ENCODE assay signal across 17 cellular contexts in the genomic region with DNA sequence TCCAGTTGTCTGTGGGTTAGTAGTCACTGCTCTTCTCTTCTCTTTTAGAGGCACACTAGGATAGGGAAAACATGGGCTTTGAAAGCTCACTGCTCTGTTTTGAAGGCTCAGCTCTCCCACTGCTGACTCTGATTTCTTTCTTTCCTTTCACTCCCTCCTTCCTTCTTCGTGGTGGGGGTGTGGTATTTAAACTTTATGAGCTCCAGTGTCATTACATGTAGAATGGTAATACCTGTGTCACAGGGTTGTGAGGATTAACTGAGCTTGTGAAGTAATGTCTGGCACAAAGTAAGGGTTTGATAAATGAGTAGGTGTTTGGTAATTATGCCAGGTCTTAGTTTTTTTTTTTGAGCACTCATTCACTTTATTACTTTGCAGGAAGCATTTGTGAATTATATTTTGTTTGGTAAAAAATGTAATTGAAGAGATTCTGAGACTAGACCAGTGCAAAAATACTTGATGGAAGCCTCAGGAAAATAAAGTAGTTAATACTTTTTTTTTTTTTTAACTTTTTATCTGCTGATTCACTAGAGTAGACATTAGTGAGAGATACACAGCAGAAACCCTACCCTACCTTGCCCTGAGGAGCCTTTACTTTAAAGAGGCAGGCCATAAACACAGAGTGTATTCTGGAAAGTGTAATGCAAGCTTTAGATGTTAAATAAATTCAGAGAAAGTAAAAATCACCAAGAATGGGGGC. TPM values are rescaled to one million over a fixed set of nuclear protein-coding genes. Genes with fewer than 3 reads are reported as not detected.
DNase-seq lines count a peak whose midpoint lies in the region; ATAC-seq and TF ChIP-seq lines count a peak whose summit lies in the region.
"Had no signal": no experiment of that assay in that cellular context is flagged by ENCODE, and none has a peak within 500 bp of the region (broad histone marks: within the 10 kb centered on the region; RNA-seq: fewer than 3 reads in every experiment).

No MANE protein-coding gene starts in this region.

- intact Hi-C loops in CD8-positive, alpha-beta T cell (cut with DNase I, micrococcal nuclease), result loop anchor here (2.0 to 5.0 kb wide), 5 partner anchors 118 to 463 kb away; a partner anchor contains a TSS
- intact Hi-C loops in body of pancreas (cut with DNase I), result no loop called here
- intact Hi-C loops in naive thymus-derived CD4-positive, alpha-beta T cell (cut with micrococcal nuclease), result loop anchor here in 1 of 2 donors (1.0 to 5.0 kb wide), 4 partner anchors 18 to 273 kb away; a partner anchor contains a TSS

- H3K4me1 Mint-ChIP-seq in CD8-positive, alpha-beta T cell (ENCODE audit: low read depth), result peaks cover 65% of the 10 kb centered on the region
- peaks cover 23 to 73% (median 65%) of the 10 kb centered on the region in 7 donors for H3K4me1 Mint-ChIP-seq in naive thymus-derived CD4-positive, alpha-beta T cell

- H3K9me3 Mint-ChIP-seq in CD8-positive, alpha-beta T cell, result no peaks in the 10 kb centered on the region
- no peaks in the 10 kb centered on the region for H3K9me3 Mint-ChIP-seq in naive thymus-derived CD4-positive, alpha-beta T cell
- H3K9me3 Mint-ChIP-seq: stimulated activated naive CD8-positive, alpha-beta T cell treated with anti-CD3 and anti-CD28 coated beads, Interleukin-15, Interleukin-2, amounts not matched to agents 100 ng/mL and 50 ng/mL, for 24 hours had no signal

- peak overlapping the region; percentile 38 for H3K27ac Mint-ChIP-seq in CD8-positive, alpha-beta T cell
- peak overlapping the region in 7 of 9 donors; percentile 9 to 74 (median 59) for H3K27ac Mint-ChIP-seq in naive thymus-derived CD4-positive, alpha-beta T cell
- H3K27ac Mint-ChIP-seq: stimulated activated naive CD8-positive, alpha-beta T cell treated with anti-CD3 and anti-CD28 coated beads, Interleukin-15, Interleukin-2, amounts not matched to agents 100 ng/mL and 50 ng/mL, for 24 hours had no signal

- no peak for ATAC-seq in CD8-positive, alpha-beta T cell
- ATAC-seq in body of pancreas (peak; percentile 73), GM18909 (IDR thresholded peaks at IDR 0.05; ENCODE audit: poor library complexity, unreplicated experiment) (no peak)
- no peak for ATAC-seq in naive thymus-derived CD4-positive, alpha-beta T cell
- ATAC-seq: HCT116, SK-N-SH treated with all-trans-retinoic acid at 6 μM for 48 hours had no signal

- no peak overlapping the region for H3K4me3 Mint-ChIP-seq in CD8-positive, alpha-beta T cell
- peak overlapping the region in 5 of 10 donors; percentile 7 to 27 (median 20) for H3K4me3 Mint-ChIP-seq in naive thymus-derived CD4-positive, alpha-beta T cell
- H3K4me3 Mint-ChIP-seq: CD14-positive monocyte; stimulated activated naive CD8-positive, alpha-beta T cell treated with anti-CD3 and anti-CD28 coated beads, Interleukin-15, Interleukin-2, amounts not matched to agents 100 ng/mL and 50 ng/mL, for 24 hours had no signal

- WGBS in body of pancreas, 2 donors, result 0 to 10% methylated on average over 1 of the region's 1 CpG

- no peaks in the 10 kb centered on the region for H3K27me3 Mint-ChIP-seq in CD8-positive, alpha-beta T cell (ENCODE audit: low read depth)
- no peaks in the 10 kb centered on the region for H3K27me3 Mint-ChIP-seq in naive thymus-derived CD4-positive, alpha-beta T cell
- H3K27me3 Mint-ChIP-seq: stimulated activated naive CD8-positive, alpha-beta T cell treated with anti-CD3 and anti-CD28 coated beads, Interleukin-15, Interleukin-2, amounts not matched to agents 100 ng/mL and 50 ng/mL, for 24 hours had no signal

- H3K36me3 ChIP-seq in CD8-positive, alpha-beta T cell (ENCODE audit: insufficient read depth, low read length), result no peaks in the 10 kb centered on the region
- no peaks in the 10 kb centered on the region for H3K36me3 ChIP-seq in body of pancreas (replicated peaks in 1 of 2; ENCODE audit: insufficient read depth in 1 of 2, low read depth in 2 of 2)
- H3K36me3 ChIP-seq in naive thymus-derived CD4-positive, alpha-beta T cell (ENCODE audit: control insufficient read depth in 2 of 3, insufficient read depth in 3 of 3, low read length in 3 of 3), result no peaks in the 10 kb centered on the region
- H3K36me3 ChIP-seq: WERI-Rb-1 had no signal

- in situ Hi-C loops in G401 (cut with HindIII; ENCODE audit: low sequenced_read_pairs), result no loop called here

- POLR2A ChIA-PET in CD8-positive, alpha-beta T cell (lab: Charles Lee), result no interaction called here
- POLR2A ChIA-PET in naive thymus-derived CD4-positive, alpha-beta T cell (lab: Charles Lee), result interaction anchor here (0.8 to 0.9 kb wide), 2 partner anchors 14 to 272 kb away, joined by 3 read pairs; a partner anchor contains a TSS

- no peak for TF ChIP-seq CTCF in CD8-positive, alpha-beta T cell (IDR thresholded peaks at IDR 0.05)
- no peak for TF ChIP-seq CTCF in body of pancreas (IDR thresholded peaks at IDR 0.05)

- no peak for TF ChIP-seq POLR2A in body of pancreas (IDR thresholded peaks at IDR 0.05)

- no peak for DNase-seq in CD8-positive, alpha-beta T cell
- DNase-seq in G401 (ENCODE audit: low spot score) (peak; percentile 23), body of pancreas (peak in 1 of 4 donors; percentile 17), NCI-H1048 (lab: John Stamatoyannopoulos, UW) (no peak), AG08396 (ENCODE audit: low spot score) (no peak)
- no peak for DNase-seq in naive thymus-derived CD4-positive, alpha-beta T cell
- DNase-seq: activated T-cell treated with anti-CD3 and anti-CD28 coated beads for 4 hours; dorsolateral prefrontal cortex; MM.1S; retina; stimulated activated CD4-positive, alpha-beta T cell treated with anti-CD3 and anti-CD28 coated beads, Interleukin-4, amount 100 ng/mL, for 4 hours; WERI-Rb-1 had no signal

- no peak overlapping the region for H3K4me3 ChIP-seq in CD8-positive, alpha-beta T cell (ENCODE audit: low read depth, low read length)
- no peak overlapping the region for H3K4me3 ChIP-seq in body of pancreas
- H3K4me3 ChIP-seq in naive thymus-derived CD4-positive, alpha-beta T cell (ENCODE audit: low read length), result no peak overlapping the region
- H3K4me3 ChIP-seq: dorsolateral prefrontal cortex had no signal

- H3K27me3 ChIP-seq in CD8-positive, alpha-beta T cell (ENCODE audit: insufficient read depth, low read length), result no peaks in the 10 kb centered on the region
- no peaks in the 10 kb centered on the region for H3K27me3 ChIP-seq in body of pancreas
- no peaks in the 10 kb centered on the region for H3K27me3 ChIP-seq in naive thymus-derived CD4-positive, alpha-beta T cell (ENCODE audit: control insufficient read depth in 2 of 2, insufficient read depth in 2 of 2, low read length in 2 of 2)
- H3K27me3 ChIP-seq: dorsolateral prefrontal cortex had no signal

- CTCF ChIA-PET in CD8-positive, alpha-beta T cell (lab: Charles Lee), result interaction anchor here (0.8 to 3.6 kb wide), 7 partner anchors 12 to 316 kb away, joined by 3 to 21 read pairs (median 4); no protein-coding TSS in a partner anchor
- CTCF ChIA-PET in naive thymus-derived CD4-positive, alpha-beta T cell (lab: Charles Lee), result interaction anchor here (0.6 to 3.7 kb wide), 5 partner anchors 17 to 990 kb away, joined by 3 to 17 read pairs (median 9); a partner anchor contains a TSS

- H3K36me3 Mint-ChIP-seq in CD8-positive, alpha-beta T cell, result no peaks in the 10 kb centered on the region
- peaks cover 0 to 4% (median 1%) of the 10 kb centered on the region in 5 donors for H3K36me3 Mint-ChIP-seq in naive thymus-derived CD4-positive, alpha-beta T cell
- H3K36me3 Mint-ChIP-seq: CD14-positive monocyte had no signal

- H3K9me3 ChIP-seq in CD8-positive, alpha-beta T cell (ENCODE audit: low read length), result no peaks in the 10 kb centered on the region
- no peaks in the 10 kb centered on the region for H3K9me3 ChIP-seq in body of pancreas
- no peaks in the 10 kb centered on the region for H3K9me3 ChIP-seq in naive thymus-derived CD4-positive, alpha-beta T cell (ENCODE audit: control insufficient read depth in 2 of 3, low read length in 3 of 3)

- H3K27ac ChIP-seq in CD8-positive, alpha-beta T cell (ENCODE audit: low read depth, low read length), result no peak overlapping the region
- peak overlapping the region in 3 of 4 donors; percentile 32 to 44 (median 43) for H3K27ac ChIP-seq in body of pancreas
- no peak overlapping the region for H3K27ac ChIP-seq in naive thymus-derived CD4-positive, alpha-beta T cell (ENCODE audit: low read depth, low read length)
- H3K27ac ChIP-seq: dorsolateral prefrontal cortex, WERI-Rb-1 had no signal

- peaks cover 8% of the 10 kb centered on the region for H3K4me1 ChIP-seq in CD8-positive, alpha-beta T cell (ENCODE audit: insufficient read depth, low read length)
- peaks cover 42% of the 10 kb centered on the region for H3K4me1 ChIP-seq in body of pancreas
- peaks cover 3 to 5% of the 10 kb centered on the region in 2 donors for H3K4me1 ChIP-seq in naive thymus-derived CD4-positive, alpha-beta T cell (ENCODE audit: control insufficient read depth in 2 of 2, insufficient read depth in 2 of 2, low read length in 2 of 2)

RNA-seq across cellular contexts. Expression of a gene that starts 17.3 kb away (rescaled TPM):
- 10 to 100 TPM; 21.2 to 21.8 TPM for total RNA-seq in CD8-positive, alpha-beta T cell
- 34.7 and 46.7 TPM in 2 replicates for total RNA-seq in G401 (2014; rRNA removed; shearing (Covaris generic))
- total RNA-seq in body of pancreas, result 10 to 100 TPM; 22.1 to 34.3 TPM
- 10 to 100 TPM; 18.7 to 45.7 (median 20.8) TPM for total RNA-seq in naive thymus-derived CD4-positive, alpha-beta T cell
- 10 to 100 TPM; 11.3 to 17.6 TPM for polyA plus RNA-seq in naive thymus-derived CD4-positive, alpha-beta T cell

Comparison
In these comparisons a context has a peak if more than half of its experiments do, and no peak if none do; other contexts are left out.
1. H3K27ac ChIP-seq: peak in body of pancreas (3 of 4); none in CD8-positive, alpha-beta T cell (single experiment) and naive thymus-derived CD4-positive, alpha-beta T cell (single experiment).